20 cellular contexts compared by ENCODE assay signal in genomic region chr12:127411981-127412380, GRCh38.
DNase-seq lines count a peak whose midpoint lies in the region; TF ChIP-seq lines count a peak whose summit lies in the region.
"Had no signal": no experiment of that assay in that cellular context is flagged by ENCODE, and none has a peak within 500 bp of the region (broad histone marks: within the 10 kb centered on the region; RNA-seq: fewer than 3 reads in every experiment).

No MANE protein-coding gene starts in this region.

- BruUV-seq in MCF 10A (replicated peaks; lab: Mats Ljungman, UMichigan) = no TSS peak

- no peak overlapping the region for H2AFZ ChIP-seq in neuronal stem cell (ENCODE audit: low read length)

- H3K27me3 Mint-ChIP-seq in HFFc6 (ENCODE audit: insufficient read depth) = no peaks in the 10 kb centered on the region; the same call in 1 of the 2 replicates
- H3K27me3 Mint-ChIP-seq in MCF 10A (ENCODE audit: insufficient read depth, unreplicated experiment) = no peaks in the 10 kb centered on the region
- H3K27me3 Mint-ChIP-seq: B cell; CD4-positive, alpha-beta T cell had no signal

- peaks cover 31% of the 10 kb centered on the region for H3K4me1 Mint-ChIP-seq in HFFc6 (ENCODE audit: low read depth)
- peaks cover 12% of the 10 kb centered on the region for H3K4me1 Mint-ChIP-seq in MCF 10A (ENCODE audit: insufficient read depth, unreplicated experiment)
- H3K4me1 Mint-ChIP-seq: B cell had no signal

- H3K36me3 ChIP-seq in neuronal stem cell (replicated peaks in 1 of 2; ENCODE audit: control insufficient read depth in 2 of 2, insufficient read depth in 2 of 2, low read length in 2 of 2) (no peaks in the 10 kb centered on the region), transverse colon (no peaks in the 10 kb centered on the region)
- H3K36me3 ChIP-seq: BLaER1 treated with 17β-estradiol and CSF1 and Interleukin-3, amounts not matched to agents 10 nM and 100 nM had no signal

- H2AK5ac ChIP-seq in neuronal stem cell (ENCODE audit: low read depth, low read length) = no peak overlapping the region

- TF ChIP-seq CTCF in HFFc6 (IDR thresholded peaks at IDR 0.05) = no peak
- no peak for TF ChIP-seq CTCF in MCF 10A (IDR thresholded peaks at IDR 0.05; ENCODE audit: unreplicated experiment)
- no peak for TF ChIP-seq CTCF in transverse colon (IDR thresholded peaks at IDR 0.05)

- H3K4ac ChIP-seq in neuronal stem cell (ENCODE audit: low read length) = no peak overlapping the region

- H3K4me1 ChIP-seq in neuronal stem cell (ENCODE audit: control insufficient read depth in 2 of 2, insufficient read depth in 1 of 2, low read depth in 1 of 2, low read length in 2 of 2) (peaks cover 0 to 2% of the 10 kb centered on the region in 2 donors), transverse colon (no peaks in the 10 kb centered on the region)
- H3K4me1 ChIP-seq: A549; BLaER1 treated with 17β-estradiol and CSF1 and Interleukin-3, amounts not matched to agents 10 nM and 100 nM; Caco-2 had no signal

- TF ChIP-seq EP300 in transverse colon (IDR thresholded peaks at IDR 0.05; ENCODE audit: low read depth) = no peak

- TF ChIP-seq POLR2A in transverse colon (IDR thresholded peaks at IDR 0.05) = no peak

- H3K4me3 ChIP-seq in neuronal stem cell (ENCODE audit: low read length in 2 of 2) = no peak overlapping the region
- H3K4me3 ChIP-seq in transverse colon = no peak overlapping the region
- H3K4me3 ChIP-seq: A549; BLaER1 treated with 17β-estradiol and CSF1 and Interleukin-3, amounts not matched to agents 10 nM and 100 nM had no signal

- H3K9me3 ChIP-seq in neuronal stem cell (replicated peaks in 1 of 2; ENCODE audit: control insufficient read depth in 2 of 2, insufficient read depth in 1 of 2, low read depth in 1 of 2, low read length in 2 of 2) = peaks cover 0 to 4% of the 10 kb centered on the region in 2 donors
- H3K9me3 ChIP-seq in transverse colon = no peaks in the 10 kb centered on the region
- H3K9me3 ChIP-seq: A549, Caco-2 had no signal

- in situ Hi-C loops in SK-MEL-5 (cut with HindIII; ENCODE audit: low pct_unique_long_range_greater_than_20kb, low sequenced_read_pairs) = no loop called here
- in situ Hi-C loops in transverse colon (cut with MboI; ENCODE audit: low pct_ligation_motif_present in 1 of 4, low pct_unique_long_range_greater_than_20kb in 1 of 4, low sequenced_read_pairs in 3 of 4) = no loop called here

- H3K79me1 ChIP-seq in neuronal stem cell (ENCODE audit: low read depth, low read length) = no peaks in the 10 kb centered on the region

- H3K23ac ChIP-seq in neuronal stem cell (ENCODE audit: low read depth, low read length, poor library complexity) = peak overlapping the region; percentile 10

- no peak overlapping the region for H2BK5ac ChIP-seq in neuronal stem cell (ENCODE audit: low read length)

- H3K4me3 Mint-ChIP-seq in HFFc6 (no peak overlapping the region), MCF 10A (ENCODE audit: unreplicated experiment) (no peak overlapping the region)
- H3K4me3 Mint-ChIP-seq: B cell; CD4-positive, alpha-beta T cell; CD8-positive, alpha-beta T cell had no signal

- DNase-seq in HFFc6 (no peak), SK-MEL-5 (ENCODE audit: low read depth, low spot score) (peak; percentile 64), islet precursor cell (peak; percentile 51), neuronal stem cell (ENCODE audit: low spot score) (no peak), MCF 10A (ENCODE audit: unreplicated experiment) (no peak), HEK293T (ENCODE audit: extremely low spot score) (no peak), nucleus accumbens (lab: John Stamatoyannopoulos, UW) (no peak), transverse colon (no peak)
- DNase-seq: AML-193; Caco-2; Calu3; CD4-positive, alpha-beta T cell; CD8-positive, alpha-beta T cell; DMS79 treated with DMSO at 0.1 percent for 48 hours; GF-D8 had no signal

- intact Hi-C loops in MCF 10A (cut with micrococcal nuclease) = no loop called here
- intact Hi-C loops in transverse colon (cut with DNase I; ENCODE audit: low total_unique reads) = no loop called here

- no peak overlapping the region for H3K4me2 ChIP-seq in neuronal stem cell (ENCODE audit: insufficient read depth, low read length, poor library complexity, severe bottlenecking)
- H3K4me2 ChIP-seq: A549; BLaER1 treated with 17β-estradiol and CSF1 and Interleukin-3, amounts not matched to agents 10 nM and 100 nM had no signal

- H3K36me3 Mint-ChIP-seq in HFFc6 (ENCODE audit: low read depth) (no peaks in the 10 kb centered on the region), MCF 10A (ENCODE audit: insufficient read depth, unreplicated experiment) (no peaks in the 10 kb centered on the region)
- H3K36me3 Mint-ChIP-seq: CD8-positive, alpha-beta T cell had no signal

- H2BK12ac ChIP-seq in neuronal stem cell (ENCODE audit: low read length) = no peak overlapping the region

- CTCF ChIA-PET in MCF 10A (lab: Yijun Ruan, JAX) = no interaction called here
- CTCF ChIA-PET in HEK293T (lab: Yijun Ruan, JAX) = no interaction called here

- H3K27ac Mint-ChIP-seq in HFFc6 (peak overlapping the region; percentile 83; the same call in 1 of the 2 replicates), MCF 10A (ENCODE audit: low read depth, unreplicated experiment) (no peak overlapping the region)
- H3K27ac Mint-ChIP-seq: B cell; CD4-positive, alpha-beta T cell; CD8-positive, alpha-beta T cell had no signal

- no peak overlapping the region for H4K8ac ChIP-seq in neuronal stem cell (ENCODE audit: low read depth, low read length)

- WGBS in neuronal stem cell (ENCODE audit: extremely low coverage in 2 of 2, insufficient read length in 2 of 2, insufficient replicate concordance in 1 of 2), 2 donors = no CpG with 5 or more reads among the region's 11 CpGs
- WGBS in transverse colon (ENCODE audit: low coverage in 1 of 2), 2 donors = 92 to 93% methylated on average over 5 to 11 of the region's 11 CpGs

- no peak overlapping the region for H3K14ac ChIP-seq in neuronal stem cell (ENCODE audit: low read length)

- POLR2A ChIA-PET in MCF 10A (lab: Yijun Ruan, JAX) = interaction anchor here (0.6 kb wide), 1 partner anchor 257 kb away, joined by 3 read pairs; no protein-coding TSS in a partner anchor
- POLR2A ChIA-PET in HEK293T (lab: Yijun Ruan, JAX) = no interaction called here

- H3K9ac ChIP-seq in neuronal stem cell (ENCODE audit: low read depth, low read length, poor library complexity) = no peak overlapping the region
- H3K9ac ChIP-seq: BLaER1 treated with 17β-estradiol and CSF1 and Interleukin-3, amounts not matched to agents 10 nM and 100 nM had no signal

- H3K27ac ChIP-seq in neuronal stem cell (replicated peaks; ENCODE audit: low read length) (no peak overlapping the region), transverse colon (no peak overlapping the region)
- H3K27ac ChIP-seq: 22Rv1; A549; BLaER1 treated with 17β-estradiol and CSF1 and Interleukin-3, amounts not matched to agents 10 nM and 100 nM; C4-2B had no signal

- H4K91ac ChIP-seq in neuronal stem cell (ENCODE audit: low read depth, low read length, poor library complexity) = no peak overlapping the region

- H2BK15ac ChIP-seq in neuronal stem cell (ENCODE audit: low read length) = no peak overlapping the region

- H3K18ac ChIP-seq in neuronal stem cell (ENCODE audit: low read length) = peak overlapping the region; percentile 36

- H2BK120ac ChIP-seq in neuronal stem cell (ENCODE audit: low read depth, low read length) = no peak overlapping the region

- H3K27me3 ChIP-seq in neuronal stem cell (ENCODE audit: control insufficient read depth in 3 of 3, insufficient read depth in 3 of 3, low read depth in 1 of 3, low read length in 3 of 3) (peaks cover 0 to 1% (median 0%) of the 10 kb centered on the region in 3 experiments), transverse colon (no peaks in the 10 kb centered on the region)
- H3K27me3 ChIP-seq: BLaER1 treated with 17β-estradiol and CSF1 and Interleukin-3, amounts not matched to agents 10 nM and 100 nM had no signal

- H3K9me3 Mint-ChIP-seq in HFFc6 (no peaks in the 10 kb centered on the region), MCF 10A (ENCODE audit: unreplicated experiment) (no peaks in the 10 kb centered on the region)

TF ChIP-seq in HEK293T, 16 proteins besides CTCF, POLR2A, EP300 and RAD21:
- TF ChIP-seq FOXK2 (IDR thresholded peaks at IDR 0.05) = no peak
- TF ChIP-seq CTBP1 (IDR thresholded peaks at IDR 0.05; ENCODE audit: borderline replicate concordance) = no peak
- no peak for TF ChIP-seq FOXM1 (IDR thresholded peaks at IDR 0.05; ENCODE audit: borderline replicate concordance)
- no peak for TF ChIP-seq NFRKB (IDR thresholded peaks at IDR 0.05)
- no peak for TF ChIP-seq ZNF384 (IDR thresholded peaks at IDR 0.05)
- no peak for TF ChIP-seq BHLHE40 (IDR thresholded peaks at IDR 0.05; ENCODE audit: borderline replicate concordance)
TF ChIP-seq in HEK293T: peak in this region for 0.

Comparison
In these comparisons a context has a peak if more than half of its experiments do, and no peak if none do; other contexts are left out.
1. DNase-seq: peak in SK-MEL-5 (single experiment) and islet precursor cell (single experiment); none in HFFc6 (single experiment), neuronal stem cell (single experiment), MCF 10A (single experiment), HEK293T (single experiment), nucleus accumbens (0 of 56) and transverse colon (single experiment).